In genomic region chr10:127034790-127035189, GRCh38 we compare ENCODE assay signal across 1 cellular context.
TF ChIP-seq lines count a peak whose summit lies in the region.

No MANE protein-coding gene starts in this region.

TF ChIP-seq in IMR-90, 13 proteins besides CTCF, POLR2A, EP300 and RAD21 (continued from another document):
- TF ChIP-seq SMC3 (IDR thresholded peaks at IDR 0.05; ENCODE audit: low read depth, low read length), result no peak
- TF ChIP-seq CEBPB (IDR thresholded peaks at IDR 0.05; ENCODE audit: low read depth, low read length), result no peak
- TF ChIP-seq RFX5 (IDR thresholded peaks at IDR 0.05; ENCODE audit: low read depth, low read length), result no peak
- no peak for TF ChIP-seq BHLHE40 (IDR thresholded peaks at IDR 0.05; ENCODE audit: low read depth, low read length)
- TF ChIP-seq, protein P1, sequence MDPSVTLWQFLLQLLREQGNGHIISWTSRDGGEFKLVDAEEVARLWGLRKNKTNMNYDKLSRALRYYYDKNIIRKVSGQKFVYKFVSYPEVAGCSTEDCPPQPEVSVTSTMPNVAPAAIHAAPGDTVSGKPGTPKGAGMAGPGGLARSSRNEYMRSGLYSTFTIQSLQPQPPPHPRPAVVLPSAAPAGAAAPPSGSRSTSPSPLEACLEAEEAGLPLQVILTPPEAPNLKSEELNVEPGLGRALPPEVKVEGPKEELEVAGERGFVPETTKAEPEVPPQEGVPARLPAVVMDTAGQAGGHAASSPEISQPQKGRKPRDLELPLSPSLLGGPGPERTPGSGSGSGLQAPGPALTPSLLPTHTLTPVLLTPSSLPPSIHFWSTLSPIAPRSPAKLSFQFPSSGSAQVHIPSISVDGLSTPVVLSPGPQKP (IDR thresholded peaks at IDR 0.05; ENCODE audit: borderline replicate concordance, low read depth, low read length), result no peak
